Comparison of ENCODE assay signal across 10 cellular contexts in the genomic region with DNA sequence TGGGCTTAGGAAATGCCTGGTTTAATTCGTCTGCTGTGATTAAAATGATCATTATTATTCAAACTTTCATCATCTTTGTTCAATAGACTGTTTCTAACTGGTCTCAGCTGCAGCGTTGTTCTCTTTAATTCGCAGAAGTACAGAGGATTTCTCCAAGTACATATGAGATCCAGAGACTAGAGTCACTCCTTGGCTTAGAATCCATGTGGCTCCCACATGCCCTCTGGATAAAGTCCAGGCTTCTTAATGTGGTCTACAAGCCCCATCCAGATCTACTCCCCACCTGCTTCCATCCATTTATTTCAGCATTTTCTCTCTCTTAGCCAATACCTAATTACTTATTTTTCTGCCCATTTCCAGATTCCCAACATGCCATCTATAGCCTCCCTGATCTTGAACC. TPM values are rescaled to one million over a fixed set of nuclear protein-coding genes. Genes with fewer than 3 reads are reported as not detected.
DNase-seq lines count a peak whose midpoint lies in the region; ATAC-seq and TF ChIP-seq lines count a peak whose summit lies in the region.
"Had no signal": no experiment of that assay in that cellular context is flagged by ENCODE, and none has a peak within 500 bp of the region (broad histone marks: within the 10 kb centered on the region; RNA-seq: fewer than 3 reads in every experiment).

No MANE protein-coding gene starts in this region.

- peaks cover 31% of the 10 kb centered on the region for H3K36me3 Mint-ChIP-seq in activated CD4-positive, alpha-beta T cell treated with anti-CD3 and anti-CD28 coated beads, Interleukin-2, amount 10 ng/mL, durations not matched to agents 7 days and 5 days (ENCODE audit: low read depth)
- peaks cover 22% of the 10 kb centered on the region for H3K36me3 Mint-ChIP-seq in WTC11

- H3K4me3 ChIP-seq in gastroesophageal sphincter (no peak overlapping the region), subcutaneous abdominal adipose tissue (ENCODE audit: low read depth in 1 of 5, low read length in 5 of 5) (peak overlapping the region in 4 of 5 donors; percentile 63 to 82 (median 72))

- WGBS in gastroesophageal sphincter (ENCODE audit: low coverage in 1 of 2), 2 donors: 30 to 34% methylated on average over 3 of the region's 3 CpGs

- peak overlapping the region in 1 of 5 donors; percentile 74 for H3K9ac ChIP-seq in subcutaneous abdominal adipose tissue (ENCODE audit: low read length in 5 of 5)

- H3K36me3 ChIP-seq in gastroesophageal sphincter (peaks cover 0 to 14% of the 10 kb centered on the region in 2 donors), subcutaneous abdominal adipose tissue (ENCODE audit: control insufficient read depth in 5 of 5, insufficient read depth in 5 of 5, low read length in 5 of 5) (peaks cover 0 to 15% (median 4%) of the 10 kb centered on the region in 5 donors)

- peak overlapping the region; percentile 76 for H3K27ac Mint-ChIP-seq in activated CD4-positive, alpha-beta T cell treated with anti-CD3 and anti-CD28 coated beads, Interleukin-2, amount 10 ng/mL, durations not matched to agents 7 days and 5 days
- no peak overlapping the region for H3K27ac Mint-ChIP-seq in WTC11

- H3K4me1 ChIP-seq in gastroesophageal sphincter (peaks cover 4 to 41% (median 25%) of the 10 kb centered on the region in 3 donors), subcutaneous abdominal adipose tissue (ENCODE audit: control insufficient read depth in 5 of 5, insufficient read depth in 5 of 5, low read length in 5 of 5) (peaks cover 0 to 37% (median 34%) of the 10 kb centered on the region in 5 donors)

- POLR2A ChIA-PET in activated CD4-positive, alpha-beta T cell treated with anti-CD3 and anti-CD28 coated beads, Interleukin-2, amount 10 ng/mL, durations not matched to agents 7 days and 5 days (lab: Charles Lee): no interaction called here
- POLR2A ChIA-PET in WTC11 (lab: Charles Lee): no interaction called here

- H3K4me1 Mint-ChIP-seq in activated CD4-positive, alpha-beta T cell treated with anti-CD3 and anti-CD28 coated beads, Interleukin-2, amount 10 ng/mL, durations not matched to agents 7 days and 5 days: peaks cover 37% of the 10 kb centered on the region
- H3K4me1 Mint-ChIP-seq in WTC11: peaks cover 42% of the 10 kb centered on the region

- no peaks in the 10 kb centered on the region for H3K27me3 ChIP-seq in gastroesophageal sphincter
- H3K27me3 ChIP-seq in subcutaneous abdominal adipose tissue (ENCODE audit: control insufficient read depth in 5 of 5, insufficient read depth in 4 of 5, low read length in 5 of 5): no peaks in the 10 kb centered on the region

- TF ChIP-seq EP300 in gastroesophageal sphincter (IDR thresholded peaks at IDR 0.05): no peak

- H3K9me3 ChIP-seq in gastroesophageal sphincter (no peaks in the 10 kb centered on the region), subcutaneous abdominal adipose tissue (ENCODE audit: control insufficient read depth in 5 of 5, low read length in 5 of 5) (no peaks in the 10 kb centered on the region)

- no peak for TF ChIP-seq POLR2A in gastroesophageal sphincter (IDR thresholded peaks at IDR 0.05)

- H3K27me3 Mint-ChIP-seq in activated CD4-positive, alpha-beta T cell treated with anti-CD3 and anti-CD28 coated beads, Interleukin-2, amount 10 ng/mL, durations not matched to agents 7 days and 5 days: peaks cover 3% of the 10 kb centered on the region
- no peaks in the 10 kb centered on the region; the same call in 1 of the 2 replicates for H3K27me3 Mint-ChIP-seq in WTC11 (ENCODE audit: low read depth)

- CTCF ChIA-PET in activated CD4-positive, alpha-beta T cell treated with anti-CD3 and anti-CD28 coated beads, Interleukin-2, amount 10 ng/mL, durations not matched to agents 7 days and 5 days (lab: Charles Lee): interaction anchor here (0.5 to 2.4 kb wide), 3 partner anchors 11 to 992 kb away, joined by 3 to 15 read pairs (median 4); no protein-coding TSS in a partner anchor
- CTCF ChIA-PET in WTC11 (lab: Charles Lee): interaction anchor here (3.1 kb wide), 1 partner anchor 43 kb away, joined by 10 read pairs; a partner anchor contains a TSS

- no peaks in the 10 kb centered on the region for H3K9me3 Mint-ChIP-seq in activated CD4-positive, alpha-beta T cell treated with anti-CD3 and anti-CD28 coated beads, Interleukin-2, amount 10 ng/mL, durations not matched to agents 7 days and 5 days
- no peaks in the 10 kb centered on the region for H3K9me3 Mint-ChIP-seq in WTC11

- ATAC-seq in WTC11 (no peak), gastroesophageal sphincter (no peak), HG02884 (IDR thresholded peaks at IDR 0.05; ENCODE audit: unreplicated experiment) (no peak)

- TF ChIP-seq CTCF in WTC11 (IDR thresholded peaks at IDR 0.05) (no peak), gastroesophageal sphincter (IDR thresholded peaks at IDR 0.05) (no peak)

- peak overlapping the region; percentile 68 for H3K4me3 Mint-ChIP-seq in activated CD4-positive, alpha-beta T cell treated with anti-CD3 and anti-CD28 coated beads, Interleukin-2, amount 10 ng/mL, durations not matched to agents 7 days and 5 days
- H3K4me3 Mint-ChIP-seq in WTC11: peak overlapping the region; percentile 71

- peak overlapping the region in 3 of 4 donors; percentile 82 to 92 (median 88) for H3K27ac ChIP-seq in gastroesophageal sphincter
- H3K27ac ChIP-seq in subcutaneous abdominal adipose tissue (ENCODE audit: low read depth, low read length): no peak overlapping the region

- DNase-seq in activated CD4-positive, alpha-beta T cell treated with anti-CD3 and anti-CD28 coated beads, Interleukin-2, amount 10 ng/mL, durations not matched to agents 7 days and 5 days: no peak
- DNase-seq in activated CD4-positive, alpha-beta T cell treated with anti-CD3 and anti-CD28 coated beads, Interleukin-2, amount 50 U/mL, for 4 hours: no peak
- DNase-seq in WTC11 (ENCODE audit: low spot score) (no peak), UCSD-AML1 (lab: John Stamatoyannopoulos, UW; ENCODE audit: unreplicated experiment) (no peak), DMS79 (lab: John Stamatoyannopoulos, UW) (no peak)
- DNase-seq: activated CD4-positive, alpha-beta T cell treated with anti-CD3 and anti-CD28 coated beads, Interleukin-2, amount 50 U/mL, for 1 hour; left cardiac atrium had no signal

TF ChIP-seq in WTC11, 78 proteins besides CTCF, POLR2A, EP300 and RAD21:
- TF ChIP-seq CBFB (CRISPR knock-in tag; IDR thresholded peaks at IDR 0.05; ENCODE audit: low read depth) (no peak), TEAD4 (CRISPR knock-in tag; IDR thresholded peaks at IDR 0.05) (no peak), ZNF671 (CRISPR knock-in tag; IDR thresholded peaks at IDR 0.05) (no peak), SMAD3 (CRISPR knock-in tag; IDR thresholded peaks at IDR 0.05; ENCODE audit: borderline replicate concordance) (no peak), ZNF396 (CRISPR knock-in tag; IDR thresholded peaks at IDR 0.05; ENCODE audit: borderline replicate concordance) (no peak), SP1 (CRISPR knock-in tag; conservative IDR thresholded peaks at IDR 0.05) (no peak), ZNF232 (CRISPR knock-in tag; IDR thresholded peaks at IDR 0.05) (no peak), SOX15 (CRISPR knock-in tag; IDR thresholded peaks at IDR 0.05) (no peak), HMGA2 (CRISPR knock-in tag; IDR thresholded peaks at IDR 0.05) (no peak)
- TF ChIP-seq, protein P1, sequence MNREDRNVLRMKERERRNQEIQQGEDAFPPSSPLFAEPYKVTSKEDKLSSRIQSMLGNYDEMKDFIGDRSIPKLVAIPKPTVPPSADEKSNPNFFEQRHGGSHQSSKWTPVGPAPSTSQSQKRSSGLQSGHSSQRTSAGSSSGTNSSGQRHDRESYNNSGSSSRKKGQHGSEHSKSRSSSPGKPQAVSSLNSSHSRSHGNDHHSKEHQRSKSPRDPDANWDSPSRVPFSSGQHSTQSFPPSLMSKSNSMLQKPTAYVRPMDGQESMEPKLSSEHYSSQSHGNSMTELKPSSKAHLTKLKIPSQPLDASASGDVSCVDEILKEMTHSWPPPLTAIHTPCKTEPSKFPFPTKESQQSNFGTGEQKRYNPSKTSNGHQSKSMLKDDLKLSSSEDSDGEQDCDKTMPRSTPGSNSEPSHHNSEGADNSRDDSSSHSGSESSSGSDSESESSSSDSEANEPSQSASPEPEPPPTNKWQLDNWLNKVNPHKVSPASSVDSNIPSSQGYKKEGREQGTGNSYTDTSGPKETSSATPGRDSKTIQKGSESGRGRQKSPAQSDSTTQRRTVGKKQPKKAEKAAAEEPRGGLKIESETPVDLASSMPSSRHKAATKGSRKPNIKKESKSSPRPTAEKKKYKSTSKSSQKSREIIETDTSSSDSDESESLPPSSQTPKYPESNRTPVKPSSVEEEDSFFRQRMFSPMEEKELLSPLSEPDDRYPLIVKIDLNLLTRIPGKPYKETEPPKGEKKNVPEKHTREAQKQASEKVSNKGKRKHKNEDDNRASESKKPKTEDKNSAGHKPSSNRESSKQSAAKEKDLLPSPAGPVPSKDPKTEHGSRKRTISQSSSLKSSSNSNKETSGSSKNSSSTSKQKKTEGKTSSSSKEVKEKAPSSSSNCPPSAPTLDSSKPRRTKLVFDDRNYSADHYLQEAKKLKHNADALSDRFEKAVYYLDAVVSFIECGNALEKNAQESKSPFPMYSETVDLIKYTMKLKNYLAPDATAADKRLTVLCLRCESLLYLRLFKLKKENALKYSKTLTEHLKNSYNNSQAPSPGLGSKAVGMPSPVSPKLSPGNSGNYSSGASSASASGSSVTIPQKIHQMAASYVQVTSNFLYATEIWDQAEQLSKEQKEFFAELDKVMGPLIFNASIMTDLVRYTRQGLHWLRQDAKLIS (CRISPR knock-in tag; IDR thresholded peaks at IDR 0.05; ENCODE audit: borderline replicate concordance): no peak

RNA-seq across cellular contexts. Expression of a gene that starts 1.1 kb away (rescaled TPM):
- 10 to 100 TPM; 17.6 to 19.1 TPM for total RNA-seq in activated CD4-positive, alpha-beta T cell treated with anti-CD3 and anti-CD28 coated beads, Interleukin-2, amount 10 ng/mL, durations not matched to agents 7 days and 5 days
- total RNA-seq in WTC11 (2021) (13.7 to 14.7 TPM (median 14.6 TPM) in 3 replicates), gastroesophageal sphincter (1 to 10 TPM; 6.2 to 8.9 (median 7.0) TPM)

RNA-seq across cellular contexts. Expression of a gene that starts 28.6 kb away (rescaled TPM):
- 10 to 100 TPM; 93.1 to 98.3 TPM for total RNA-seq in activated CD4-positive, alpha-beta T cell treated with anti-CD3 and anti-CD28 coated beads, Interleukin-2, amount 10 ng/mL, durations not matched to agents 7 days and 5 days
- 51.6 to 57.4 TPM (median 52.2 TPM) in 3 replicates for total RNA-seq in WTC11 (2021)
- total RNA-seq in gastroesophageal sphincter: 10 to 100 TPM; 13.6 to 26.8 (median 20.9) TPM

RNA-seq across cellular contexts. Expression of a gene that starts 43.6 kb away (rescaled TPM):
- 10 to 100 TPM; 13.0 to 14.0 TPM for total RNA-seq in activated CD4-positive, alpha-beta T cell treated with anti-CD3 and anti-CD28 coated beads, Interleukin-2, amount 10 ng/mL, durations not matched to agents 7 days and 5 days
- total RNA-seq in WTC11 (2021) (11.2 to 13.1 TPM (median 12.2 TPM) in 3 replicates), gastroesophageal sphincter (1 to 10 TPM; 3.5 to 7.5 (median 6.4) TPM)

RNA-seq across cellular contexts. Expression of a gene that starts 43.7 kb away (rescaled TPM):
- under 1 TPM; 0.17 to 0.22 TPM for total RNA-seq in activated CD4-positive, alpha-beta T cell treated with anti-CD3 and anti-CD28 coated beads, Interleukin-2, amount 10 ng/mL, durations not matched to agents 7 days and 5 days
- 0.61 to 0.76 TPM (median 0.69 TPM) in 3 replicates for total RNA-seq in WTC11 (2021)
- 1 to 10 TPM; 1.9 to 9.0 (median 2.5) TPM for total RNA-seq in gastroesophageal sphincter

Comparison
In these comparisons a context has a peak if more than half of its experiments do, and no peak if none do; other contexts are left out.
1. H3K4me3 ChIP-seq: peak in subcutaneous abdominal adipose tissue (4 of 5); none in gastroesophageal sphincter (0 of 2).